In genomic region chr7:100891555-100891954, GRCh38 we compare ENCODE assay signal across 9 cellular contexts. TPM values are rescaled to one million over a fixed set of nuclear protein-coding genes. Genes with fewer than 3 reads are reported as not detected.
DNase-seq lines count a peak whose midpoint lies in the region; ATAC-seq and TF ChIP-seq lines count a peak whose summit lies in the region.
"Had no signal": no experiment of that assay in that cellular context is flagged by ENCODE, and none has a peak within 500 bp of the region (broad histone marks: within the 10 kb centered on the region; RNA-seq: fewer than 3 reads in every experiment).

No MANE protein-coding gene starts in this region.

- peak overlapping the region; percentile 96 for H3K27ac ChIP-seq in hepatocyte

- H2AFZ ChIP-seq in hepatocyte = peak overlapping the region; percentile 61

- H3K79me2 ChIP-seq in hepatocyte = peaks cover 13% of the 10 kb centered on the region

- intact Hi-C loops in activated CD8-positive, alpha-beta T cell treated with anti-CD3 and anti-CD28 coated beads for 36 hours (cut with micrococcal nuclease) = no loop called here
- intact Hi-C loops in sciatic nerve (cut with DNase I) = no loop called here

- peaks cover 38% of the 10 kb centered on the region for H3K4me1 ChIP-seq in hepatocyte (ENCODE audit: insufficient read depth)

- H4K20me1 ChIP-seq in hepatocyte (ENCODE audit: insufficient read depth, poor library complexity, severe bottlenecking) = no peaks in the 10 kb centered on the region

- no peaks in the 10 kb centered on the region for H3K9me3 Mint-ChIP-seq in activated T-cell treated with anti-CD3 and anti-CD28 coated beads, Interleukin-2, amount 50 U/mL, for 24 hours
- H3K9me3 Mint-ChIP-seq in activated CD8-positive, alpha-beta T cell treated with anti-CD3 and anti-CD28 coated beads for 36 hours = no peaks in the 10 kb centered on the region
- H3K9me3 Mint-ChIP-seq in stimulated activated naive B cell treated with anti-CD40 and anti-IgM and Interleukin-4, amounts not matched to agents 10 μg/mL and 1 μg/mL and 100 μg/mL, for 72 hours = peaks cover 0 to 2% of the 10 kb centered on the region in 2 donors

- POLR2A ChIA-PET in activated CD8-positive, alpha-beta T cell treated with anti-CD3 and anti-CD28 coated beads for 36 hours (lab: Charles Lee) = no interaction called here

- H3K4me2 ChIP-seq in hepatocyte = peak overlapping the region; percentile 93

- no peaks in the 10 kb centered on the region for H3K36me3 ChIP-seq in hepatocyte (replicated peaks; ENCODE audit: insufficient read depth, low read depth)

- H3K36me3 Mint-ChIP-seq in activated T-cell treated with anti-CD3 and anti-CD28 coated beads, Interleukin-2, amount 50 U/mL, for 24 hours (ENCODE audit: low read depth) = peaks cover 27% of the 10 kb centered on the region
- peaks cover 24% of the 10 kb centered on the region for H3K36me3 Mint-ChIP-seq in activated CD8-positive, alpha-beta T cell treated with anti-CD3 and anti-CD28 coated beads for 36 hours (ENCODE audit: low read depth)
- peaks cover 23 to 27% of the 10 kb centered on the region in 2 donors for H3K36me3 Mint-ChIP-seq in stimulated activated naive B cell treated with anti-CD40 and anti-IgM and Interleukin-4, amounts not matched to agents 10 μg/mL and 1 μg/mL and 100 μg/mL, for 72 hours

- H3K27me3 Mint-ChIP-seq in activated T-cell treated with anti-CD3 and anti-CD28 coated beads, Interleukin-2, amount 50 U/mL, for 24 hours = peaks cover 43% of the 10 kb centered on the region
- peaks cover 33% of the 10 kb centered on the region for H3K27me3 Mint-ChIP-seq in activated CD8-positive, alpha-beta T cell treated with anti-CD3 and anti-CD28 coated beads for 36 hours
- H3K27me3 Mint-ChIP-seq in stimulated activated naive B cell treated with anti-CD40 and anti-IgM and Interleukin-4, amounts not matched to agents 10 μg/mL and 1 μg/mL and 100 μg/mL, for 72 hours = peaks cover 42 to 55% of the 10 kb centered on the region in 2 donors

- WGBS in hepatocyte (ENCODE audit: low lambda C conversion rate, missing lambda C conversion rate) = 68% methylated on average over 4 of the region's 4 CpGs

- peak overlapping the region; percentile 67 for H3K4me3 Mint-ChIP-seq in activated T-cell treated with anti-CD3 and anti-CD28 coated beads, Interleukin-2, amount 50 U/mL, for 24 hours
- H3K4me3 Mint-ChIP-seq in activated CD8-positive, alpha-beta T cell treated with anti-CD3 and anti-CD28 coated beads for 36 hours = peak overlapping the region; percentile 73
- H3K4me3 Mint-ChIP-seq in stimulated activated naive B cell treated with anti-CD40 and anti-IgM and Interleukin-4, amounts not matched to agents 10 μg/mL and 1 μg/mL and 100 μg/mL, for 72 hours = peak overlapping the region; percentile 62 to 91

- no peak for ATAC-seq in activated CD8-positive, alpha-beta T cell treated with anti-CD3 and anti-CD28 coated beads for 36 hours
- no peak for ATAC-seq in stimulated activated naive B cell treated with anti-CD40 and anti-IgM and Interleukin-4, amounts not matched to agents 10 μg/mL and 1 μg/mL and 100 μg/mL, for 72 hours (replicated peaks)
- ATAC-seq in sciatic nerve = no peak

- no peaks in the 10 kb centered on the region for H3K9me3 ChIP-seq in hepatocyte (ENCODE audit: low read depth)

- DNase-seq in activated T-cell treated with anti-CD3 and anti-CD28 coated beads, Interleukin-2, amount 50 U/mL, for 24 hours = no peak
- no peak for DNase-seq in activated T-cell treated with anti-CD3 and anti-CD28 coated beads, Interleukin-2, amount 50 U/mL, for 48 hours
- DNase-seq in activated CD8-positive, alpha-beta T cell treated with anti-CD3 and anti-CD28 coated beads for 36 hours = no peak
- DNase-seq in hepatocyte (ENCODE audit: low spot score) = no peak
- DNase-seq in stimulated activated naive B cell treated with anti-CD40 and anti-IgM and Interleukin-4, amounts not matched to agents 10 μg/mL and 1 μg/mL and 100 μg/mL, for 72 hours = no peak
- DNase-seq in amygdala (lab: John Stamatoyannopoulos, UW) = no peak
- no peak for DNase-seq in sciatic nerve (ENCODE audit: low spot score)
- no peak for DNase-seq in NCI-H748 (lab: John Stamatoyannopoulos, UW; ENCODE audit: unreplicated experiment)
- DNase-seq: hypothalamus had no signal

- peaks cover 12% of the 10 kb centered on the region for H3K27me3 ChIP-seq in hepatocyte

- no peak for TF ChIP-seq CTCF in activated CD8-positive, alpha-beta T cell treated with anti-CD3 and anti-CD28 coated beads for 36 hours (IDR thresholded peaks at IDR 0.05)
- TF ChIP-seq CTCF in hepatocyte (IDR thresholded peaks at IDR 0.05; ENCODE audit: poor library complexity) = no peak

- H3K9me2 ChIP-seq in hepatocyte (replicated peaks; ENCODE audit: insufficient read depth) = no peaks in the 10 kb centered on the region

- CTCF ChIA-PET in activated CD8-positive, alpha-beta T cell treated with anti-CD3 and anti-CD28 coated beads for 36 hours (lab: Charles Lee) = interaction anchor here (0.7 to 2.5 kb wide), 3 partner anchors 168 to 301 kb away, joined by 3 to 8 read pairs (median 3); no protein-coding TSS in a partner anchor

- peak overlapping the region; percentile 55 for H3K27ac Mint-ChIP-seq in activated T-cell treated with anti-CD3 and anti-CD28 coated beads, Interleukin-2, amount 50 U/mL, for 24 hours
- no peak overlapping the region for H3K27ac Mint-ChIP-seq in activated CD8-positive, alpha-beta T cell treated with anti-CD3 and anti-CD28 coated beads for 36 hours
- H3K27ac Mint-ChIP-seq in stimulated activated naive B cell treated with anti-CD40 and anti-IgM and Interleukin-4, amounts not matched to agents 10 μg/mL and 1 μg/mL and 100 μg/mL, for 72 hours = no peak overlapping the region

- no peak overlapping the region for H3K4me3 ChIP-seq in hepatocyte

- H3K4me1 Mint-ChIP-seq in activated T-cell treated with anti-CD3 and anti-CD28 coated beads, Interleukin-2, amount 50 U/mL, for 24 hours (ENCODE audit: low read depth) = peaks cover 40% of the 10 kb centered on the region
- H3K4me1 Mint-ChIP-seq in activated CD8-positive, alpha-beta T cell treated with anti-CD3 and anti-CD28 coated beads for 36 hours (ENCODE audit: low read depth) = peaks cover 32% of the 10 kb centered on the region
- peaks cover 42 to 55% of the 10 kb centered on the region in 2 donors for H3K4me1 Mint-ChIP-seq in stimulated activated naive B cell treated with anti-CD40 and anti-IgM and Interleukin-4, amounts not matched to agents 10 μg/mL and 1 μg/mL and 100 μg/mL, for 72 hours

RNA-seq across cellular contexts. Expression of gene UFSP1, which starts 2.0 kb away (rescaled TPM):
- total RNA-seq in activated CD8-positive, alpha-beta T cell treated with anti-CD3 and anti-CD28 coated beads for 36 hours = 1 to 10 TPM; 2.1 to 2.2 TPM
- total RNA-seq in hepatocyte (3.9 TPM in 2 replicates), sciatic nerve (2.9 TPM)
- 4.2 and 4.3 TPM in 2 replicates for polyA plus RNA-seq in hepatocyte

RNA-seq across cellular contexts. Expression of gene ACHE, which starts 4.1 kb away (rescaled TPM):
- total RNA-seq in activated CD8-positive, alpha-beta T cell treated with anti-CD3 and anti-CD28 coated beads for 36 hours = under 1 TPM in 1 of 2 experiments, not detected in 1; 0.25 TPM
- total RNA-seq in hepatocyte = 3.2 and 4.6 TPM in 2 replicates
- polyA plus RNA-seq in hepatocyte = 16.3 and 18.3 TPM in 2 replicates
- 0.94 TPM for total RNA-seq in sciatic nerve

RNA-seq across cellular contexts. Expression of gene SRRT, which starts 16.7 kb away (rescaled TPM):
- total RNA-seq in activated CD8-positive, alpha-beta T cell treated with anti-CD3 and anti-CD28 coated beads for 36 hours = 100 to 1,000 TPM; 211 to 239 TPM
- total RNA-seq in hepatocyte (35.8 and 49.1 TPM in 2 replicates), sciatic nerve (114 TPM)
- 91.7 and 135 TPM in 2 replicates for polyA plus RNA-seq in hepatocyte

RNA-seq across cellular contexts. Expression of gene TRIP6, which starts 24.4 kb away (rescaled TPM):
- 10 to 100 TPM; 27.5 to 28.4 TPM for total RNA-seq in activated CD8-positive, alpha-beta T cell treated with anti-CD3 and anti-CD28 coated beads for 36 hours
- total RNA-seq in hepatocyte = 54.0 and 57.5 TPM in 2 replicates
- 70.3 and 98.9 TPM in 2 replicates for polyA plus RNA-seq in hepatocyte
- total RNA-seq in sciatic nerve = 62.6 TPM

RNA-seq across cellular contexts. Expression of gene SLC12A9, which starts 39.0 kb away (rescaled TPM):
- 10 to 100 TPM; 10.2 to 11.3 TPM for total RNA-seq in activated CD8-positive, alpha-beta T cell treated with anti-CD3 and anti-CD28 coated beads for 36 hours
- 15.4 and 21.3 TPM in 2 replicates for total RNA-seq in hepatocyte
- 17.1 and 23.5 TPM in 2 replicates for polyA plus RNA-seq in hepatocyte
- total RNA-seq in sciatic nerve = 28.7 TPM
